Comparison of ENCODE assay signal across 1 cellular context in genomic region chr2:237218756-237219155, GRCh38.
TF ChIP-seq lines count a peak whose summit lies in the region.

No MANE protein-coding gene starts in this region.

TF ChIP-seq in IMR-90, 13 proteins besides CTCF, POLR2A, EP300 and RAD21 (continued from another document):
- TF ChIP-seq ELK1 (IDR thresholded peaks at IDR 0.05; ENCODE audit: borderline replicate concordance, low read depth, low read length) (no peak), SMC3 (IDR thresholded peaks at IDR 0.05; ENCODE audit: low read depth, low read length) (no peak), USF2 (IDR thresholded peaks at IDR 0.05; ENCODE audit: low read depth, low read length) (no peak), RCOR1 (IDR thresholded peaks at IDR 0.05; ENCODE audit: insufficient replicate concordance, low read length) (no peak), RFX5 (IDR thresholded peaks at IDR 0.05; ENCODE audit: low read depth, low read length) (no peak), FOS (IDR thresholded peaks at IDR 0.05; ENCODE audit: low read depth, low read length) (no peak), MAFK (IDR thresholded peaks at IDR 0.05; ENCODE audit: low read depth, low read length) (no peak), MXI1 (IDR thresholded peaks at IDR 0.05; ENCODE audit: borderline replicate concordance, low read depth, low read length) (no peak)
